ENCODE assay signal across 21 cellular contexts in the genomic region with DNA sequence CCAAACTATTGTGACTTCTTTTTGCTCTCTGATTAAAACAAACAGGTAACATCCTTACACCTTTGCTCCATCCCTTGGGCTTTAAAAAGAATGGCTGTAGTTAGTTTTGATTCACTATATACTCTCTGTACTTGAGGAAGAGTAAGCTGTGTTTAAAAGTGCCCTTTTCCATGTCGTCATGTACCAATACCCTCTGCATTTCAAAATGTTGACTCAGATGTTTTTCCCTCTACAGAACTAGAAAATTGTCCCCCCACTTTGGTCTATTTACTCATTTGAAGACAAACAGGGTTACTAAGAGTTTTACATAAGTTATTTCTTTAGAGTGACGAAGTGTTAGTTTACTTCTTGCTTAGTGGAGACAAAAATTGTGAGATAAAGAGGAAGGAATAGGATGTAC.
DNase-seq lines count a peak whose midpoint lies in the region; ATAC-seq and TF ChIP-seq lines count a peak whose summit lies in the region.
"Had no signal": no experiment of that assay in that cellular context is flagged by ENCODE, and none has a peak within 500 bp of the region (broad histone marks: within the 10 kb centered on the region; RNA-seq: fewer than 3 reads in every experiment).

No MANE protein-coding gene starts in this region.

- no peak overlapping the region for H2BK15ac ChIP-seq in mesenchymal stem cell (ENCODE audit: low read depth, poor library complexity, severe bottlenecking)

- no peak overlapping the region for H2AK5ac ChIP-seq in mesenchymal stem cell (ENCODE audit: low read length, severe bottlenecking)

- H3K4me3 ChIP-seq in CD4-positive, CD25-positive, alpha-beta regulatory T cell (ENCODE audit: low read depth, low read length): no peak overlapping the region
- H3K4me3 ChIP-seq in mesenchymal stem cell (ENCODE audit: insufficient read depth in 1 of 2, low read depth in 1 of 2, low read length in 2 of 2) (no peak overlapping the region), uterus (no peak overlapping the region)
- H3K4me3 ChIP-seq: ascending aorta, gastroesophageal sphincter, HAP-1, spleen had no signal

- ATAC-seq in CD4-positive, CD25-positive, alpha-beta regulatory T cell (ENCODE audit: low read depth in 2 of 2): no peak
- ATAC-seq in activated T-helper 17 cell treated with anti-CD3 and anti-CD28 coated beads, Interleukin-2, amount 50 U/mL, for 72 hours (replicated peaks): peak; percentile 63
- ATAC-seq in GM21576 (IDR thresholded peaks at IDR 0.05; ENCODE audit: unreplicated experiment): no peak
- ATAC-seq: activated CD4-positive, CD25-positive, alpha-beta regulatory T cell treated with anti-CD3 and anti-CD28 coated beads, Interleukin-2, amount 50 U/mL, for 24 hours; gastroesophageal sphincter had no signal

- in situ Hi-C loops in GM13976 (cut with MboI; ENCODE audit: low sequenced_read_pairs, unreplicated experiment): no loop called here

- no peaks in the 10 kb centered on the region for H3K9me3 ChIP-seq in CD4-positive, CD25-positive, alpha-beta regulatory T cell (ENCODE audit: control insufficient read depth in 2 of 2, low read length in 2 of 2)
- H3K9me3 ChIP-seq in mesenchymal stem cell (ENCODE audit: control insufficient read depth, low read length) (no peaks in the 10 kb centered on the region), uterus (no peaks in the 10 kb centered on the region)
- H3K9me3 ChIP-seq: ascending aorta, gastroesophageal sphincter, HAP-1, spleen had no signal

- no peak overlapping the region for H3K18ac ChIP-seq in mesenchymal stem cell (ENCODE audit: low read depth in 1 of 2, low read length in 2 of 2)

- CTCF ChIA-PET in Calu3 (lab: Charles Lee): no interaction called here

- H2BK5ac ChIP-seq in mesenchymal stem cell (ENCODE audit: low read depth, low read length, poor library complexity, severe bottlenecking): no peak overlapping the region

- peaks cover 95% of the 10 kb centered on the region for H3K36me3 ChIP-seq in CD4-positive, CD25-positive, alpha-beta regulatory T cell (ENCODE audit: control insufficient read depth, insufficient read depth, low read length)
- peaks cover 10 to 98% of the 10 kb centered on the region in 2 experiments for H3K36me3 ChIP-seq in mesenchymal stem cell (ENCODE audit: control insufficient read depth in 1 of 2, insufficient read depth in 2 of 2, low read depth in 1 of 2, low read length in 2 of 2)
- no peaks in the 10 kb centered on the region for H3K36me3 ChIP-seq in uterus

- no peak overlapping the region for H3K4me2 ChIP-seq in mesenchymal stem cell (ENCODE audit: low read length, poor library complexity, severe bottlenecking)
- H3K4me2 ChIP-seq: KMS-11 had no signal

- peaks cover 57% of the 10 kb centered on the region for H3K36me3 Mint-ChIP-seq in CD4-positive, CD25-positive, alpha-beta regulatory T cell
- peaks cover 49% of the 10 kb centered on the region for H3K36me3 Mint-ChIP-seq in Calu3 (ENCODE audit: insufficient read depth, unreplicated experiment)
- peaks cover 96% of the 10 kb centered on the region for H3K36me3 Mint-ChIP-seq in activated T-helper 17 cell treated with anti-CD3 and anti-CD28 coated beads, Interleukin-2, amount 50 U/mL, for 72 hours (ENCODE audit: low read depth)

- peaks cover 10 to 24% (median 15%) of the 10 kb centered on the region in 4 donors for H3K4me1 Mint-ChIP-seq in CD4-positive, CD25-positive, alpha-beta regulatory T cell
- H3K4me1 Mint-ChIP-seq in Calu3 (ENCODE audit: low read depth, unreplicated experiment): peaks cover 7% of the 10 kb centered on the region
- H3K4me1 Mint-ChIP-seq in activated T-helper 17 cell treated with anti-CD3 and anti-CD28 coated beads, Interleukin-2, amount 50 U/mL, for 72 hours: peaks cover 10% of the 10 kb centered on the region

- H2AFZ ChIP-seq in mesenchymal stem cell (ENCODE audit: low read depth, low read length): no peak overlapping the region

- H3K9ac ChIP-seq in mesenchymal stem cell (ENCODE audit: low read length): no peak overlapping the region
- H3K9ac ChIP-seq: KMS-11 had no signal

- WGBS in mesenchymal stem cell: 100% methylated on average over 1 of the region's 2 CpGs

- DNase-seq in CD4-positive, CD25-positive, alpha-beta regulatory T cell: no peak
- DNase-seq in Calu3: no peak
- peak; percentile 50 for DNase-seq in mesenchymal stem cell
- no peak for DNase-seq in NOMO-1 (lab: John Stamatoyannopoulos, UW; ENCODE audit: unreplicated experiment in 2 of 2)
- no peak for DNase-seq in GM13976 (ENCODE audit: low spot score)
- no peak for DNase-seq in uterus
- DNase-seq: activated T-cell treated with anti-CD3 and anti-CD28 coated beads, Interleukin-2, amount 50 U/mL, for 1 hour; DMS79 treated with DMSO at 0.1 percent for 48 hours; NCI-H526 treated with DMSO at 0.1 percent for 48 hours; OCI-M1; SIG-M5; spleen; trophoblast cell had no signal

- no peak for TF ChIP-seq POLR2A in uterus (IDR thresholded peaks at IDR 0.05)

- intact Hi-C loops in Calu3 (cut with micrococcal nuclease; ENCODE audit: unreplicated experiment): loop anchor here (5.0 kb wide), 1 partner anchor 63 kb away; the partner anchor contains the start of gene CCDC66
- intact Hi-C loops in uterus (cut with DNase I; ENCODE audit: low total_unique reads): no loop called here

- no peaks in the 10 kb centered on the region for H3K9me3 Mint-ChIP-seq in CD4-positive, CD25-positive, alpha-beta regulatory T cell
- H3K9me3 Mint-ChIP-seq in Calu3 (ENCODE audit: low read depth, unreplicated experiment): no peaks in the 10 kb centered on the region
- H3K9me3 Mint-ChIP-seq in activated T-helper 17 cell treated with anti-CD3 and anti-CD28 coated beads, Interleukin-2, amount 50 U/mL, for 72 hours: no peaks in the 10 kb centered on the region

- no peak overlapping the region for H4K91ac ChIP-seq in mesenchymal stem cell (ENCODE audit: low read length)

- H3K4me3 Mint-ChIP-seq in CD4-positive, CD25-positive, alpha-beta regulatory T cell: no peak overlapping the region
- H3K4me3 Mint-ChIP-seq in Calu3 (ENCODE audit: low read depth, unreplicated experiment): no peak overlapping the region
- no peak overlapping the region for H3K4me3 Mint-ChIP-seq in activated T-helper 17 cell treated with anti-CD3 and anti-CD28 coated beads, Interleukin-2, amount 50 U/mL, for 72 hours

- H3K27me3 Mint-ChIP-seq in CD4-positive, CD25-positive, alpha-beta regulatory T cell: no peaks in the 10 kb centered on the region
- H3K27me3 Mint-ChIP-seq in Calu3 (ENCODE audit: unreplicated experiment): no peaks in the 10 kb centered on the region
- no peaks in the 10 kb centered on the region for H3K27me3 Mint-ChIP-seq in activated T-helper 17 cell treated with anti-CD3 and anti-CD28 coated beads, Interleukin-2, amount 50 U/mL, for 72 hours

- no peak overlapping the region for H3K23ac ChIP-seq in mesenchymal stem cell (ENCODE audit: low read length in 2 of 2)

- H3K27ac Mint-ChIP-seq in CD4-positive, CD25-positive, alpha-beta regulatory T cell: peak overlapping the region; percentile 45 to 90 (median 84)
- no peak overlapping the region for H3K27ac Mint-ChIP-seq in Calu3 (ENCODE audit: unreplicated experiment)
- peak overlapping the region; percentile 83 for H3K27ac Mint-ChIP-seq in activated T-helper 17 cell treated with anti-CD3 and anti-CD28 coated beads, Interleukin-2, amount 50 U/mL, for 72 hours

- BruUV-seq in Calu3 (replicated peaks; lab: Mats Ljungman, UMichigan): TSS peak; percentile 9

- no peaks in the 10 kb centered on the region for H3K27me3 ChIP-seq in CD4-positive, CD25-positive, alpha-beta regulatory T cell (ENCODE audit: control insufficient read depth, insufficient read depth, low read length)
- H3K27me3 ChIP-seq in mesenchymal stem cell (ENCODE audit: control insufficient read depth in 1 of 2, insufficient read depth in 1 of 2, low read length in 2 of 2) (no peaks in the 10 kb centered on the region), uterus (no peaks in the 10 kb centered on the region)
- H3K27me3 ChIP-seq: ascending aorta, gastroesophageal sphincter, spleen had no signal

- H2BK12ac ChIP-seq in mesenchymal stem cell (ENCODE audit: low read length in 2 of 2): no peak overlapping the region

- peaks cover 8% of the 10 kb centered on the region for H3K79me1 ChIP-seq in mesenchymal stem cell (replicated peaks; ENCODE audit: low read length, poor library complexity, severe bottlenecking)

- H3K4me1 ChIP-seq in CD4-positive, CD25-positive, alpha-beta regulatory T cell (ENCODE audit: control insufficient read depth, insufficient read depth, low read length, poor library complexity, severe bottlenecking): no peaks in the 10 kb centered on the region
- H3K4me1 ChIP-seq in mesenchymal stem cell (ENCODE audit: control insufficient read depth, insufficient read depth, low read depth, low read length) (peaks cover 1% of the 10 kb centered on the region), uterus (no peaks in the 10 kb centered on the region)
- H3K4me1 ChIP-seq: ascending aorta, gastroesophageal sphincter, HAP-1, spleen had no signal

- no peak overlapping the region for H3K27ac ChIP-seq in CD4-positive, CD25-positive, alpha-beta regulatory T cell (ENCODE audit: insufficient read depth, low read length, poor library complexity, severe bottlenecking)
- H3K27ac ChIP-seq in mesenchymal stem cell (ENCODE audit: low read length, poor library complexity, severe bottlenecking) (no peak overlapping the region), uterus (no peak overlapping the region)
- H3K27ac ChIP-seq: ascending aorta, C4-2B, gastroesophageal sphincter, KMS-11, spleen had no signal

- H4K8ac ChIP-seq in mesenchymal stem cell (ENCODE audit: low read length): no peak overlapping the region

- TF ChIP-seq CTCF in Calu3 (IDR thresholded peaks at IDR 0.05; ENCODE audit: unreplicated experiment): no peak
- no peak for TF ChIP-seq CTCF in GM13976 (IDR thresholded peaks at IDR 0.05; ENCODE audit: borderline replicate concordance, control extremely low read depth, extremely low read depth, insufficient read depth, missing control alignments)
- no peak for TF ChIP-seq CTCF in uterus (IDR thresholded peaks at IDR 0.05)

- H3K14ac ChIP-seq in mesenchymal stem cell (ENCODE audit: low read length in 2 of 2): no peak overlapping the region

- H3K4ac ChIP-seq in mesenchymal stem cell (ENCODE audit: low read depth in 1 of 2, low read length in 2 of 2): no peak overlapping the region

- H2BK120ac ChIP-seq in mesenchymal stem cell (ENCODE audit: low read depth, low read length): no peak overlapping the region
